ENCODE assay signal across 19 cellular contexts in the genomic region with DNA sequence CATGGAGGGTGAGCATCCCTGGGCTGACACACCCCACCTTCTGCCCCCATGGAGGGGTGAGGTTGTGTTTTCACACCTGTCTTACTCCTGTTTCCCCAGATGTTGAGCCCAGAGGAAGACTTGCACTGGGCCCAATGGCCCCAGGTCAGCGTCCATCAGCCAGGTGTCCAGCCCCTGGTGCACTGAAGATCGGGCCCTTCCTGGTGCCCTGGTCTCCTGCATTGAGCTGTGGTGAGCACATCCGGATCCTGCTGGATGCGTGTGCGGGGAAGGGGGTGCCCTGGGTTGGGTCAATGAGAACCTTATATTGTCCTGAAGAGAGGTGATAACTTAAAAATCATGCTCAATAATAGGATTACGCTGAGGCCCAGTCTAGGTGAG.
A peak's percentile ranks its signal among the peaks of the same experiment; 100 is the strongest.
DNase-seq lines count a peak whose midpoint lies in the region; ATAC-seq and TF ChIP-seq lines count a peak whose summit lies in the region.
"Had no signal": no experiment of that assay in that cellular context is flagged by ENCODE, and none has a peak within 500 bp of the region (broad histone marks: within the 10 kb centered on the region; RNA-seq: fewer than 3 reads in every experiment).

No MANE protein-coding gene starts in this region.

- H3K27me3 ChIP-seq in right atrium auricular region: no peaks in the 10 kb centered on the region
- H3K27me3 ChIP-seq in HAP-1 (ENCODE audit: low read depth): no peaks in the 10 kb centered on the region
- H3K27me3 ChIP-seq in Karpas-422 (ENCODE audit: low read length): no peaks in the 10 kb centered on the region
- H3K27me3 ChIP-seq: BLaER1 had no signal

- no peak overlapping the region for H3K4me3 ChIP-seq in right atrium auricular region
- H3K4me3 ChIP-seq in HAP-1: no peak overlapping the region
- no peak overlapping the region for H3K4me3 ChIP-seq in Karpas-422 (ENCODE audit: low read length)
- H3K4me3 ChIP-seq: BLaER1, GM23338, K562 had no signal

- CTCF ChIA-PET in activated CD8-positive, alpha-beta memory T cell treated with anti-CD3 and anti-CD28 coated beads, Interleukin-2, amount 10 ng/mL, durations not matched to agents 7 days and 5 days (lab: Charles Lee): no interaction called here

- no peaks in the 10 kb centered on the region for H3K4me1 Mint-ChIP-seq in activated CD8-positive, alpha-beta memory T cell treated with anti-CD3 and anti-CD28 coated beads, Interleukin-2, amount 10 ng/mL, durations not matched to agents 7 days and 5 days
- no peaks in the 10 kb centered on the region for H3K4me1 Mint-ChIP-seq in CD14-positive monocyte
- H3K4me1 Mint-ChIP-seq: CD8-positive, alpha-beta memory T cell; GM23338 had no signal

- in situ Hi-C loops in HAP-1 (cut with MboI; ENCODE audit: low sequenced_read_pairs): no loop called here

- H3K4me2 ChIP-seq in Karpas-422 (ENCODE audit: low read depth, low read length, poor library complexity, severe bottlenecking): no peak overlapping the region
- H3K4me2 ChIP-seq: BLaER1, GM23338 had no signal

- H3K9ac ChIP-seq in Karpas-422 (ENCODE audit: low read length): no peak overlapping the region
- H3K9ac ChIP-seq: BLaER1 had no signal

- H4K20me1 ChIP-seq in Karpas-422 (ENCODE audit: insufficient read depth, low read depth, low read length): no peaks in the 10 kb centered on the region
- H4K20me1 ChIP-seq: BLaER1 had no signal

- H3K4me3 Mint-ChIP-seq in activated CD8-positive, alpha-beta memory T cell treated with anti-CD3 and anti-CD28 coated beads, Interleukin-2, amount 10 ng/mL, durations not matched to agents 7 days and 5 days: no peak overlapping the region
- no peak overlapping the region for H3K4me3 Mint-ChIP-seq in CD14-positive monocyte
- H3K4me3 Mint-ChIP-seq: CD8-positive, alpha-beta memory T cell; GM23338 had no signal

- no peaks in the 10 kb centered on the region for H3K79me2 ChIP-seq in Karpas-422 (ENCODE audit: low read length)

- no peak overlapping the region for H3K27ac Mint-ChIP-seq in activated CD8-positive, alpha-beta memory T cell treated with anti-CD3 and anti-CD28 coated beads, Interleukin-2, amount 10 ng/mL, durations not matched to agents 7 days and 5 days
- no peak overlapping the region for H3K27ac Mint-ChIP-seq in CD14-positive monocyte
- H3K27ac Mint-ChIP-seq: CD8-positive, alpha-beta memory T cell; GM23338 had no signal

- no peak overlapping the region for H2AFZ ChIP-seq in Karpas-422 (ENCODE audit: low read length)
- H2AFZ ChIP-seq: GM23338 had no signal

- no peaks in the 10 kb centered on the region for H3K9me3 Mint-ChIP-seq in activated CD8-positive, alpha-beta memory T cell treated with anti-CD3 and anti-CD28 coated beads, Interleukin-2, amount 10 ng/mL, durations not matched to agents 7 days and 5 days (ENCODE audit: low read depth)
- H3K9me3 Mint-ChIP-seq in CD14-positive monocyte: peaks cover 66 to 100% (median 95%) of the 10 kb centered on the region in 7 donors

- H3K36me3 Mint-ChIP-seq in activated CD8-positive, alpha-beta memory T cell treated with anti-CD3 and anti-CD28 coated beads, Interleukin-2, amount 10 ng/mL, durations not matched to agents 7 days and 5 days: no peaks in the 10 kb centered on the region
- H3K36me3 Mint-ChIP-seq in CD14-positive monocyte: no peaks in the 10 kb centered on the region
- H3K36me3 Mint-ChIP-seq: CD8-positive, alpha-beta memory T cell had no signal

- ATAC-seq in activated CD8-positive, alpha-beta memory T cell treated with anti-CD3 and anti-CD28 coated beads, Interleukin-2, amount 10 ng/mL, durations not matched to agents 7 days and 5 days: no peak
- ATAC-seq in sciatic nerve: no peak
- no peak for ATAC-seq in GM18858 (IDR thresholded peaks at IDR 0.05; ENCODE audit: unreplicated experiment)
- ATAC-seq: GM23338, K562 had no signal

- DNase-seq in activated CD8-positive, alpha-beta memory T cell treated with anti-CD3 and anti-CD28 coated beads, Interleukin-2, amount 50 U/mL, for 4 hours: peak; percentile 3
- DNase-seq in activated CD8-positive, alpha-beta memory T cell treated with anti-CD3 and anti-CD28 coated beads, Interleukin-2, amount 10 ng/mL, durations not matched to agents 7 days and 5 days: no peak
- peak; percentile 37 for DNase-seq in CD14-positive monocyte (ENCODE audit: low spot score)
- peak; percentile 16 for DNase-seq in right atrium auricular region (ENCODE audit: low spot score)
- DNase-seq in sciatic nerve (ENCODE audit: low spot score): peak; percentile 14
- no peak for DNase-seq in HAP-1 (ENCODE audit: low spot score in 2 of 2)
- DNase-seq in Karpas-422: no peak
- DNase-seq: 8988T; DMS79 treated with DMSO at 0.1 percent for 48 hours; MV-4-11; NCI-H1417; NCI-H187 treated with DMSO at 0.1 percent for 48 hours; NCI-H526 treated with DMSO at 0.1 percent for 48 hours; NK-92 treated with Interleukin-12 subunit alpha and Interleukin-12 subunit beta, amount 100 ng/mL, for 24 hours had no signal

- no peaks in the 10 kb centered on the region for H3K27me3 Mint-ChIP-seq in activated CD8-positive, alpha-beta memory T cell treated with anti-CD3 and anti-CD28 coated beads, Interleukin-2, amount 10 ng/mL, durations not matched to agents 7 days and 5 days
- peaks cover 0 to 1% (median 0%) of the 10 kb centered on the region in 3 donors for H3K27me3 Mint-ChIP-seq in CD14-positive monocyte (ENCODE audit: low read depth in 3 of 3)
- H3K27me3 Mint-ChIP-seq: CD8-positive, alpha-beta memory T cell had no signal

- H3K9me2 ChIP-seq in Karpas-422 (replicated peaks; ENCODE audit: insufficient read depth, low read length): no peaks in the 10 kb centered on the region

- H3K36me3 ChIP-seq in right atrium auricular region: no peaks in the 10 kb centered on the region
- H3K36me3 ChIP-seq in HAP-1 (replicated peaks): no peaks in the 10 kb centered on the region
- H3K36me3 ChIP-seq in Karpas-422 (ENCODE audit: insufficient read depth, low read length): no peaks in the 10 kb centered on the region
- H3K36me3 ChIP-seq: BLaER1 had no signal

- H3K27ac ChIP-seq in right atrium auricular region: no peak overlapping the region
- H3K27ac ChIP-seq in Karpas-422 (ENCODE audit: low read length): no peak overlapping the region
- H3K27ac ChIP-seq: BLaER1 had no signal

- H3K9me3 ChIP-seq in right atrium auricular region (no peaks in the 10 kb centered on the region), HAP-1 (peaks cover 2% of the 10 kb centered on the region; the same call in 1 of the 2 replicates), Karpas-422 (ENCODE audit: low read length) (peaks cover 9% of the 10 kb centered on the region; the same call in 1 of the 2 replicates)

- H3K4me1 ChIP-seq in right atrium auricular region: no peaks in the 10 kb centered on the region
- no peaks in the 10 kb centered on the region for H3K4me1 ChIP-seq in HAP-1
- no peaks in the 10 kb centered on the region for H3K4me1 ChIP-seq in Karpas-422 (ENCODE audit: low read length)
- H3K4me1 ChIP-seq: BLaER1 had no signal

- intact Hi-C loops in CD14-positive monocyte (cut with micrococcal nuclease): no loop called here
- intact Hi-C loops in sciatic nerve (cut with DNase I): no loop called here

- TF ChIP-seq CTCF in CD14-positive monocyte (IDR thresholded peaks at IDR 0.05): no peak
- no peak for TF ChIP-seq CTCF in right atrium auricular region (IDR thresholded peaks at IDR 0.05)

Comparison
In these comparisons a context has a peak if more than half of its experiments do, and no peak if none do; other contexts are left out.
1. DNase-seq: peak in activated CD8-positive, alpha-beta memory T cell treated with anti-CD3 and anti-CD28 coated beads, Interleukin-2, amount 50 U/mL, for 4 hours (single experiment), CD14-positive monocyte (single experiment), right atrium auricular region (single experiment) and sciatic nerve (single experiment); none in activated CD8-positive, alpha-beta memory T cell treated with anti-CD3 and anti-CD28 coated beads, Interleukin-2, amount 10 ng/mL, durations not matched to agents 7 days and 5 days (single experiment), HAP-1 (0 of 2) and Karpas-422 (single experiment).